10 cellular contexts compared by ENCODE assay signal in genomic region chr3:13647314-13648059, GRCh38.
DNase-seq lines count a peak whose midpoint lies in the region; ATAC-seq and TF ChIP-seq lines count a peak whose summit lies in the region.
"Had no signal": no experiment of that assay in that cellular context is flagged by ENCODE, and none has a peak within 500 bp of the region (broad histone marks: within the 10 kb centered on the region; RNA-seq: fewer than 3 reads in every experiment).

No MANE protein-coding gene starts in this region.

- H4K20me1 ChIP-seq in PC-3 (ENCODE audit: low read length), result no peaks in the 10 kb centered on the region

- no peaks in the 10 kb centered on the region for H3K79me2 ChIP-seq in PC-3 (ENCODE audit: low read length)

- H3K9me3 ChIP-seq in PC-3 (ENCODE audit: low read length), result no peaks in the 10 kb centered on the region
- H3K9me3 ChIP-seq in body of pancreas, result no peaks in the 10 kb centered on the region
- H3K9me3 ChIP-seq: upper lobe of left lung had no signal

- H3K4me2 ChIP-seq in PC-3 (ENCODE audit: low read length), result peak overlapping the region; percentile 96

- CTCF ChIA-PET in PC-3 (lab: Charles Lee), result interaction anchor here (0.5 to 3.5 kb wide), 15 partner anchors 10 to 294 kb away, joined by 3 to 125 read pairs (median 5); partner anchors contain the start of gene HDAC11

- POLR2A ChIA-PET in PC-3 (lab: Charles Lee; ENCODE audit: unreplicated experiment), result interaction anchor here (0.5 kb wide), 1 partner anchor 167 kb away, joined by 20 read pairs; the partner anchor contains the start of gene HDAC11

- peak overlapping the region; percentile 82 for H2AFZ ChIP-seq in PC-3 (ENCODE audit: low read length)

- no peaks in the 10 kb centered on the region for H3K9me2 ChIP-seq in PC-3 (replicated peaks; ENCODE audit: low read length)

- BruUV-seq in PC-3 (replicated peaks; lab: Mats Ljungman, UMichigan), result no TSS peak

- H3K27ac ChIP-seq in PC-3 (ENCODE audit: low read length) (peak overlapping the region; percentile 69), body of pancreas (no peak overlapping the region)
- H3K27ac ChIP-seq: upper lobe of left lung had no signal

- H3K9ac ChIP-seq in PC-3 (ENCODE audit: low read length), result peak overlapping the region; percentile 70

- TF ChIP-seq CTCF in PC-3 (conservative IDR thresholded peaks at IDR 0.05; ENCODE audit: low read depth, low read length) (no peak), glutamatergic neuron (IDR thresholded peaks at IDR 0.05; ENCODE audit: partially characterized antibody, unreplicated experiment) (no peak), body of pancreas (IDR thresholded peaks at IDR 0.05) (no peak)

- H3K27ac Mint-ChIP-seq in glutamatergic neuron (ENCODE audit: unreplicated experiment), result no peak overlapping the region

- H3K36me3 Mint-ChIP-seq in glutamatergic neuron (ENCODE audit: unreplicated experiment), result no peaks in the 10 kb centered on the region

- no peaks in the 10 kb centered on the region for H3F3A ChIP-seq in PC-3 (ENCODE audit: low read length, unreplicated experiment)

- peak; percentile 15 for DNase-seq in stimulated activated CD4-positive, alpha-beta T cell treated with anti-CD3 and anti-CD28 coated beads, Interleukin-1b, Interleukin-23, amount 100 ng/mL, for 48 hours
- DNase-seq in stimulated activated CD4-positive, alpha-beta T cell treated with anti-CD3 and anti-CD28 coated beads, Interleukin-12 subunit alpha, Interleukin-12 subunit beta, amount 100 ng/mL, for 4 hours, result no peak
- DNase-seq in PC-3 (peak; percentile 80), erythroblast (lab: John Stamatoyannopoulos, UW) (peak; percentile 34 to 52), cortex of kidney (lab: John Stamatoyannopoulos, UW) (no peak), middle frontal gyrus (ENCODE audit: extremely low spot score, low spot score) (no peak), glutamatergic neuron (no peak), body of pancreas (no peak)

- TF ChIP-seq POLR2A in erythroblast (IDR thresholded peaks at IDR 0.05; ENCODE audit: low read length) (no peak), body of pancreas (IDR thresholded peaks at IDR 0.05) (no peak)

- WGBS in body of pancreas, 2 donors, result 28 to 42% methylated on average over 17 to 19 of the region's 19 CpGs

- peak overlapping the region; percentile 66 for H3K4me3 ChIP-seq in PC-3 (ENCODE audit: low read length)
- H3K4me3 ChIP-seq in body of pancreas, result no peak overlapping the region
- H3K4me3 ChIP-seq: lung, upper lobe of left lung had no signal

- H3K4me1 Mint-ChIP-seq in glutamatergic neuron (ENCODE audit: low read depth, unreplicated experiment), result peaks cover 2% of the 10 kb centered on the region

- H3K4me3 Mint-ChIP-seq in glutamatergic neuron (ENCODE audit: unreplicated experiment), result no peak overlapping the region

- H3K27me3 ChIP-seq in PC-3 (ENCODE audit: low read length) (no peaks in the 10 kb centered on the region), body of pancreas (peaks cover 0 to 7% of the 10 kb centered on the region in 2 donors)

- H3K9me3 Mint-ChIP-seq in glutamatergic neuron (ENCODE audit: unreplicated experiment), result peaks cover 6% of the 10 kb centered on the region

- H3K36me3 ChIP-seq in PC-3 (ENCODE audit: low read depth, low read length) (no peaks in the 10 kb centered on the region), body of pancreas (replicated peaks in 1 of 2; ENCODE audit: insufficient read depth in 1 of 2, low read depth in 2 of 2) (no peaks in the 10 kb centered on the region)
- H3K36me3 ChIP-seq: upper lobe of left lung had no signal

- H3K27me3 Mint-ChIP-seq in glutamatergic neuron (ENCODE audit: unreplicated experiment), result peaks cover 7% of the 10 kb centered on the region

- ATAC-seq in PC-3, result peak; percentile 59
- ATAC-seq in body of pancreas, result no peak

- intact Hi-C loops in PC-3 (cut with micrococcal nuclease) (loop anchor here (1.0 to 2.0 kb wide), 2 partner anchors 47 to 151 kb away; no protein-coding TSS in a partner anchor), body of pancreas (cut with DNase I) (loop anchor here (5.0 kb wide), 1 partner anchor 555 kb away; no protein-coding TSS in a partner anchor)

- H3K4me1 ChIP-seq in PC-3 (ENCODE audit: insufficient read depth, low read length) (peaks cover 30% of the 10 kb centered on the region), body of pancreas (peaks cover 12% of the 10 kb centered on the region)

Comparison
In these comparisons a context has a peak if more than half of its experiments do, and no peak if none do; other contexts are left out.
1. DNase-seq: peak in stimulated activated CD4-positive, alpha-beta T cell treated with anti-CD3 and anti-CD28 coated beads, Interleukin-1b, Interleukin-23, amount 100 ng/mL, for 48 hours (single experiment), PC-3 (single experiment) and erythroblast (2 of 2); none in stimulated activated CD4-positive, alpha-beta T cell treated with anti-CD3 and anti-CD28 coated beads, Interleukin-12 subunit alpha, Interleukin-12 subunit beta, amount 100 ng/mL, for 4 hours (single experiment), cortex of kidney (single experiment), middle frontal gyrus (single experiment), glutamatergic neuron (single experiment) and body of pancreas (0 of 4).